22 cellular contexts compared by ENCODE assay signal in genomic region chr3:114235431-114235830, GRCh38. TPM values are rescaled to one million over a fixed set of nuclear protein-coding genes. Genes with fewer than 3 reads are reported as not detected.
"Had no signal": no experiment of that assay in that cellular context is flagged by ENCODE, and none has a peak within 500 bp of the region (broad histone marks: within the 10 kb centered on the region; RNA-seq: fewer than 3 reads in every experiment).

No MANE protein-coding gene starts in this region.

- H3K27ac Mint-ChIP-seq: stimulated activated naive B cell treated with anti-CD40 and anti-IgM and Interleukin-4, amounts not matched to agents 10 μg/mL and 1 μg/mL and 100 μg/mL, for 72 hours; T-helper 1 cell treated with Interleukin-12 subunit alpha and Interleukin-12 subunit beta and Interleukin-4 antibody, amounts not matched to agents 30 μg/mL and 1 μg/mL, for 36 hours had no signal

- H3K4me3 ChIP-seq: cardiac muscle cell, colonic mucosa, heart left ventricle, mucosa of descending colon, psoas muscle, right lobe of liver, suprapubic skin, upper lobe of left lung had no signal

- H3K27me3 ChIP-seq: cardiac muscle cell, colonic mucosa, right lobe of liver, suprapubic skin, upper lobe of left lung had no signal

- H3K27me3 Mint-ChIP-seq: stimulated activated naive B cell treated with anti-CD40 and anti-IgM and Interleukin-4, amounts not matched to agents 10 μg/mL and 1 μg/mL and 100 μg/mL, for 72 hours had no signal

- H3K36me3 ChIP-seq: cardiac muscle cell, colonic mucosa, heart left ventricle, right lobe of liver, suprapubic skin, upper lobe of left lung had no signal

- H3K9me3 ChIP-seq: colonic mucosa, heart left ventricle, mucosa of descending colon, psoas muscle, right lobe of liver, SK-N-SH, suprapubic skin, upper lobe of left lung had no signal

- H3K9me3 Mint-ChIP-seq: T-helper 1 cell treated with Interleukin-12 subunit alpha and Interleukin-12 subunit beta and Interleukin-4 antibody, amounts not matched to agents 30 μg/mL and 1 μg/mL, for 36 hours had no signal

- H3K4me1 ChIP-seq: colonic mucosa, psoas muscle, right lobe of liver, suprapubic skin, upper lobe of left lung had no signal

- ATAC-seq: heart left ventricle; left lobe of liver; mucosa of descending colon; psoas muscle; right lobe of liver; Right ventricle myocardium inferior; stimulated activated naive B cell treated with anti-CD40 and anti-IgM and Interleukin-4, amounts not matched to agents 10 μg/mL and 1 μg/mL and 100 μg/mL, for 72 hours had no signal

- DNase-seq: activated CD4-positive, CD25-positive, alpha-beta regulatory T cell; colonic mucosa; effector CD4-positive, alpha-beta T cell; foreskin melanocyte; heart left ventricle; islet precursor cell; mammary epithelial cell; mucosa of descending colon; psoas muscle; right lobe of liver; SK-N-SH; stimulated activated naive B cell treated with anti-CD40 and anti-IgM and Interleukin-4, amounts not matched to agents 10 μg/mL and 1 μg/mL and 100 μg/mL, for 72 hours; upper lobe of left lung had no signal

- H3K4me3 Mint-ChIP-seq: stimulated activated naive B cell treated with anti-CD40 and anti-IgM and Interleukin-4, amounts not matched to agents 10 μg/mL and 1 μg/mL and 100 μg/mL, for 72 hours; T-helper 1 cell treated with Interleukin-12 subunit alpha and Interleukin-12 subunit beta and Interleukin-4 antibody, amounts not matched to agents 30 μg/mL and 1 μg/mL, for 36 hours had no signal

- H3K27ac ChIP-seq: cardiac muscle cell, colonic mucosa, psoas muscle, right lobe of liver, suprapubic skin, upper lobe of left lung had no signal

RNA-seq across cellular contexts. Expression of gene ZNF80, which starts 1.9 kb away (rescaled TPM):
- total RNA-seq: cardiac muscle cell, colonic mucosa, left lobe of liver, mammary epithelial cell, osteoblast, psoas muscle, right lobe of liver, Right ventricle myocardium inferior, suprapubic skin had no signal
- polyA plus RNA-seq: cardiac muscle cell, heart left ventricle, mammary epithelial cell, psoas muscle, SK-N-SH had no signal

RNA-seq across cellular contexts. Expression of gene DRD3, which starts 56.6 kb away (rescaled TPM):
- total RNA-seq: activated CD8-positive, alpha-beta memory T cell treated with anti-CD3 and anti-CD28 coated beads for 36 hours; colonic mucosa; heart left ventricle; left lobe of liver; mammary epithelial cell; mucosa of descending colon; osteoblast; psoas muscle; right lobe of liver; Right ventricle myocardium inferior; suprapubic skin; upper lobe of left lung had no signal
- polyA plus RNA-seq: adipose tissue, cardiac muscle cell, heart left ventricle, mammary epithelial cell, neural cell, psoas muscle, SK-N-SH had no signal

RNA-seq across cellular contexts. Expression of gene TIGIT, which starts 58.4 kb away (rescaled TPM):
- total RNA-seq: cardiac muscle cell, mammary epithelial cell, osteoblast, Right ventricle myocardium inferior had no signal
- polyA plus RNA-seq: cardiac muscle cell, mammary epithelial cell, SK-N-SH had no signal
